10 cellular contexts compared by ENCODE assay signal in the genomic region with DNA sequence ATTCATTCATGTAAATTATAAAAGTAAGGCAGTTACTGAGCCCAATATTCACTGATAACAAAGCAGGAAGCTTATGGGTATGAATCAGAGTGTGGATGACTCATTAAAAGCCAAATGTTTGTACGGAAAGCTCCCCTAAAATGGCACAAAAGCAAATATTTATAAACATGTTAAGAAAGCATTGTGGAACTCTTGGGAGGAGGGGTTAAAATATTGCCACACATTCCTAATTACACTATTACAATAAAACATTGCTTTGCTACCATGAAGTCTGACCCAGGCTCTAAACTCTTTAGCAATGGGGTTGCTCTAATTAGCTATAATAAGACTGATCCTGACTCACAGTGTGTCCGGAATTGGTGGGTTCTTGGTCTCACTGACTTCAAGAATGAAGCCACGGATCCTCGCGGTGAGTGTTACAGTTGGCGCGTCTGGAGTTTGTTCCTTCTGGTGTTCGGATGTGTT.
A peak's percentile ranks its signal among the peaks of the same experiment; 100 is the strongest.
DNase-seq lines count a peak whose midpoint lies in the region; ATAC-seq and TF ChIP-seq lines count a peak whose summit lies in the region.
"Had no signal": no experiment of that assay in that cellular context is flagged by ENCODE, and none has a peak within 500 bp of the region (broad histone marks: within the 10 kb centered on the region; RNA-seq: fewer than 3 reads in every experiment).

No MANE protein-coding gene starts in this region.

- H4K20me1 ChIP-seq in PC-9 (ENCODE audit: insufficient read depth) (no peaks in the 10 kb centered on the region), smooth muscle cell (ENCODE audit: low read depth) (no peaks in the 10 kb centered on the region)

- no peaks in the 10 kb centered on the region for H3K9me3 Mint-ChIP-seq in activated T-cell treated with anti-CD3 and anti-CD28 coated beads, Interleukin-2, amount 50 U/mL, for 4 hours
- H3K9me3 Mint-ChIP-seq: activated naive CD4-positive, alpha-beta T cell treated with anti-CD3 and anti-CD28 coated beads for 36 hours had no signal

- H3K4me2 ChIP-seq in PC-9 = peak overlapping the region; percentile 21; the same call in 1 of the 2 replicates
- H3K4me2 ChIP-seq in smooth muscle cell = peak overlapping the region; percentile 8

- H3K9me2 ChIP-seq in PC-9 (ENCODE audit: insufficient read depth) = no peaks in the 10 kb centered on the region

- peaks cover 7% of the 10 kb centered on the region; the same call in 1 of the 2 replicates for H3F3A ChIP-seq in PC-9 (ENCODE audit: insufficient read depth, low read depth)
- peaks cover 9% of the 10 kb centered on the region for H3F3A ChIP-seq in smooth muscle cell (ENCODE audit: low read depth)

- POLR2A ChIA-PET in PC-9 (lab: Charles Lee; ENCODE audit: unreplicated experiment) = interaction anchor here (0.7 to 0.8 kb wide), 2 partner anchors 12 to 1118 kb away, joined by 3 to 4 read pairs; no protein-coding TSS in a partner anchor

- H2AFZ ChIP-seq in PC-9 (no peak overlapping the region), smooth muscle cell (ENCODE audit: low read depth) (no peak overlapping the region)

- WGBS in smooth muscle cell (ENCODE audit: low lambda C conversion rate) = 37% methylated on average over 8 of the region's 8 CpGs
- 88 to 90% methylated on average over 8 of the region's 8 CpGs for WGBS in tibial nerve, 2 donors

- CTCF ChIA-PET in PC-9 (lab: Charles Lee) = no interaction called here

- no peak for TF ChIP-seq POLR2A in tibial nerve (IDR thresholded peaks at IDR 0.05)

- peak overlapping the region; percentile 23 for H3K9ac ChIP-seq in smooth muscle cell (ENCODE audit: low read depth)

- H3K27me3 ChIP-seq in PC-9 (ENCODE audit: insufficient read depth, low read depth) (no peaks in the 10 kb centered on the region), smooth muscle cell (ENCODE audit: low read depth) (peaks cover 7% of the 10 kb centered on the region), tibial nerve (no peaks in the 10 kb centered on the region)

- no peaks in the 10 kb centered on the region for H3K79me2 ChIP-seq in PC-9 (ENCODE audit: low read depth)
- no peaks in the 10 kb centered on the region for H3K79me2 ChIP-seq in smooth muscle cell (ENCODE audit: low read depth)

- peak in 1 of 2 donors; percentile 22 for ATAC-seq in activated T-cell treated with anti-CD3 and anti-CD28 coated beads, Interleukin-2, amount 50 U/mL, for 4 hours
- no peak for ATAC-seq in HG03045 (IDR thresholded peaks at IDR 0.05; ENCODE audit: unreplicated experiment)

- no peak overlapping the region for H3K4me3 ChIP-seq in PC-9
- peak overlapping the region; percentile 2 for H3K4me3 ChIP-seq in smooth muscle cell
- H3K4me3 ChIP-seq in tibial nerve = no peak overlapping the region

- peaks cover 11% of the 10 kb centered on the region; the same call in 1 of the 2 replicates for H3K4me1 ChIP-seq in PC-9 (replicated peaks; ENCODE audit: insufficient read depth)
- H3K4me1 ChIP-seq in smooth muscle cell (ENCODE audit: low read depth) = no peaks in the 10 kb centered on the region
- no peaks in the 10 kb centered on the region for H3K4me1 ChIP-seq in tibial nerve

- BruUV-seq in PC-9 (replicated peaks; lab: Mats Ljungman, UMichigan) = no TSS peak

- no peaks in the 10 kb centered on the region for H3K36me3 Mint-ChIP-seq in activated T-cell treated with anti-CD3 and anti-CD28 coated beads, Interleukin-2, amount 50 U/mL, for 4 hours (ENCODE audit: insufficient read depth)

- peaks cover 36% of the 10 kb centered on the region for H3K4me1 Mint-ChIP-seq in activated T-cell treated with anti-CD3 and anti-CD28 coated beads, Interleukin-2, amount 50 U/mL, for 4 hours (ENCODE audit: low read depth)

- DNase-seq in activated T-cell treated with anti-CD3 and anti-CD28 coated beads, Interleukin-2, amount 50 U/mL, for 4 hours = no peak
- no peak for DNase-seq in activated T-cell treated with anti-CD3 and anti-CD28 coated beads, Interleukin-2, amount 50 U/mL, for 48 hours
- DNase-seq in PC-9 = peak in 1 of 2 experiments; percentile 84
- DNase-seq in epithelial cell of prostate (ENCODE audit: low read depth, low spot score) = peak; percentile 51
- DNase-seq in smooth muscle cell (lab: John Stamatoyannopoulos, UW; ENCODE audit: unreplicated experiment) = no peak
- no peak for DNase-seq in stimulated activated CD4-positive, alpha-beta T cell treated with anti-CD3 and anti-CD28 coated beads, Interleukin-4, amount 100 ng/mL, for 4 hours
- no peak for DNase-seq in tibial nerve (ENCODE audit: low spot score in 2 of 2)
- DNase-seq: activated naive CD4-positive, alpha-beta T cell treated with anti-CD3 and anti-CD28 coated beads for 36 hours had no signal

- intact Hi-C loops in PC-9 (cut with micrococcal nuclease; ENCODE audit: unreplicated experiment) = no loop called here

- H3K36me3 ChIP-seq in PC-9 (ENCODE audit: low read depth) = no peaks in the 10 kb centered on the region
- no peaks in the 10 kb centered on the region for H3K36me3 ChIP-seq in smooth muscle cell (ENCODE audit: low read depth)
- no peaks in the 10 kb centered on the region for H3K36me3 ChIP-seq in tibial nerve

- peak overlapping the region; percentile 27; the same call in 1 of the 2 replicates for H3K27ac ChIP-seq in PC-9
- H3K27ac ChIP-seq in epithelial cell of prostate = no peak overlapping the region
- peak overlapping the region; percentile 70 for H3K27ac ChIP-seq in smooth muscle cell (ENCODE audit: low read depth)
- no peak overlapping the region for H3K27ac ChIP-seq in tibial nerve
- H3K27ac ChIP-seq: C4-2B had no signal

- H3K4me3 Mint-ChIP-seq in activated T-cell treated with anti-CD3 and anti-CD28 coated beads, Interleukin-2, amount 50 U/mL, for 4 hours = peak overlapping the region; percentile 54

- peaks cover 1% of the 10 kb centered on the region for H3K27me3 Mint-ChIP-seq in activated T-cell treated with anti-CD3 and anti-CD28 coated beads, Interleukin-2, amount 50 U/mL, for 4 hours (ENCODE audit: low read depth)

- H3K9me3 ChIP-seq in PC-9 (ENCODE audit: insufficient read depth, low read depth) (no peaks in the 10 kb centered on the region), smooth muscle cell (replicated peaks; ENCODE audit: low read depth) (no peaks in the 10 kb centered on the region), tibial nerve (peaks cover 0 to 2% (median 0%) of the 10 kb centered on the region in 4 donors)

- no peak for TF ChIP-seq EP300 in tibial nerve (IDR thresholded peaks at IDR 0.05)

- TF ChIP-seq CTCF in PC-9 (conservative IDR thresholded peaks at IDR 0.05) = no peak
- no peak for TF ChIP-seq CTCF in smooth muscle cell (IDR thresholded peaks at IDR 0.05; ENCODE audit: borderline replicate concordance, insufficient read depth, poor library complexity, severe bottlenecking)
- no peak for TF ChIP-seq CTCF in tibial nerve (IDR thresholded peaks at IDR 0.05)

Comparison
In these comparisons a context has a peak if more than half of its experiments do, and no peak if none do; other contexts are left out.
1. H3K27ac ChIP-seq: peak in PC-9 (single experiment) and smooth muscle cell (single experiment); none in epithelial cell of prostate (single experiment) and tibial nerve (0 of 4).